In genomic region chr14:38808734-38809455, GRCh38 we compare ENCODE assay signal across 15 cellular contexts.
DNase-seq lines count a peak whose midpoint lies in the region; ATAC-seq, FAIRE-seq and TF ChIP-seq lines count a peak whose summit lies in the region.
"Had no signal": no experiment of that assay in that cellular context is flagged by ENCODE, and none has a peak within 500 bp of the region (broad histone marks: within the 10 kb centered on the region; RNA-seq: fewer than 3 reads in every experiment).

No MANE protein-coding gene starts in this region.

- peak overlapping the region; percentile 40 for H3K27ac Mint-ChIP-seq in Caco-2 (ENCODE audit: unreplicated experiment)
- H3K27ac Mint-ChIP-seq: activated naive CD8-positive, alpha-beta T cell treated with anti-CD3 and anti-CD28 coated beads, Interleukin-2, amount 50 U/mL, for 24 hours; CD14-positive monocyte had no signal

- no peaks in the 10 kb centered on the region for H3K4me1 Mint-ChIP-seq in Caco-2 (ENCODE audit: low read depth, unreplicated experiment)
- H3K4me1 Mint-ChIP-seq: activated naive CD8-positive, alpha-beta T cell treated with anti-CD3 and anti-CD28 coated beads, Interleukin-2, amount 50 U/mL, for 24 hours; CD14-positive monocyte had no signal

- no peaks in the 10 kb centered on the region for H3K36me3 Mint-ChIP-seq in Caco-2 (ENCODE audit: insufficient read depth, unreplicated experiment)
- H3K36me3 Mint-ChIP-seq: CD14-positive monocyte had no signal

- FAIRE-seq in kidney (lab: Jason Lieb, UNC), result no peak
- FAIRE-seq: GM12891 had no signal

- intact Hi-C loops in Caco-2 (cut with micrococcal nuclease; ENCODE audit: unreplicated experiment) (no loop called here), kidney (cut with DNase I) (no loop called here), left cardiac atrium (cut with DNase I) (no loop called here)

- no peaks in the 10 kb centered on the region for H3K27me3 ChIP-seq in Caco-2 (replicated peaks; ENCODE audit: control insufficient read depth, insufficient read depth, low read length)
- H3K27me3 ChIP-seq: gastroesophageal sphincter had no signal

- H3K9me3 ChIP-seq in Caco-2 (no peaks in the 10 kb centered on the region), kidney (ENCODE audit: control insufficient read depth in 1 of 2, low read length in 2 of 2) (no peaks in the 10 kb centered on the region)
- H3K9me3 ChIP-seq: gastroesophageal sphincter had no signal

- DNase-seq in Caco-2 (peak; percentile 24 to 35), OCI-M1 (lab: John Stamatoyannopoulos, UW) (peak; percentile 21), kidney (peak; percentile 49), left cardiac atrium (no peak)
- DNase-seq: activated CD4-positive, alpha-beta T cell treated with anti-CD3 and anti-CD28 coated beads, Interleukin-2, amount 50 U/mL, for 1 hour; activated naive CD8-positive, alpha-beta T cell treated with anti-CD3 and anti-CD28 coated beads, Interleukin-2, amount 50 U/mL, for 24 hours; left ventricle myocardium inferior; NCI-H1092 had no signal

- no peak overlapping the region for H3K27ac ChIP-seq in kidney (ENCODE audit: low read depth in 2 of 2, low read length in 2 of 2)
- H3K27ac ChIP-seq: gastroesophageal sphincter, left ventricle myocardium inferior had no signal

- H3K36me3 ChIP-seq in Caco-2 (ENCODE audit: control insufficient read depth, insufficient read depth, low read length) (no peaks in the 10 kb centered on the region), kidney (ENCODE audit: control insufficient read depth in 1 of 2, insufficient read depth in 2 of 2, low read length in 2 of 2) (no peaks in the 10 kb centered on the region)
- H3K36me3 ChIP-seq: gastroesophageal sphincter, left ventricle myocardium inferior had no signal

- no peaks in the 10 kb centered on the region for H3K4me1 ChIP-seq in Caco-2
- H3K4me1 ChIP-seq in kidney (ENCODE audit: control insufficient read depth in 1 of 2, insufficient read depth in 1 of 2, low read depth in 1 of 2, low read length in 2 of 2), result no peaks in the 10 kb centered on the region
- H3K4me1 ChIP-seq: gastroesophageal sphincter, left ventricle myocardium inferior had no signal

- H3K4me3 Mint-ChIP-seq in Caco-2 (ENCODE audit: unreplicated experiment), result no peak overlapping the region
- H3K4me3 Mint-ChIP-seq: activated naive CD8-positive, alpha-beta T cell treated with anti-CD3 and anti-CD28 coated beads, Interleukin-2, amount 50 U/mL, for 24 hours; CD14-positive monocyte had no signal

- TF ChIP-seq CTCF in Caco-2 (IDR thresholded peaks at IDR 0.05; ENCODE audit: insufficient read depth in 1 of 2, low read depth in 1 of 2, low read length in 1 of 2, severe bottlenecking in 1 of 2, unreplicated experiment in 1 of 2), result no peak
- peak; percentile 50 for TF ChIP-seq CTCF in GM12872 (IDR thresholded peaks at IDR 0.05; ENCODE audit: insufficient read depth, low read depth, low read length)
- no peak for TF ChIP-seq CTCF in kidney (IDR thresholded peaks at IDR 0.05; ENCODE audit: borderline replicate concordance, extremely low read depth, insufficient read depth)

- H3K27me3 Mint-ChIP-seq in Caco-2 (ENCODE audit: insufficient read depth, unreplicated experiment), result peaks cover 6% of the 10 kb centered on the region
- H3K27me3 Mint-ChIP-seq: activated naive CD8-positive, alpha-beta T cell treated with anti-CD3 and anti-CD28 coated beads, Interleukin-2, amount 50 U/mL, for 24 hours had no signal

- ATAC-seq in left cardiac atrium, result no peak
- no peak for ATAC-seq in GM21390 (IDR thresholded peaks at IDR 0.05; ENCODE audit: unreplicated experiment)
- no peak for ATAC-seq in HG03039 (IDR thresholded peaks at IDR 0.05; ENCODE audit: unreplicated experiment)
- no peak for ATAC-seq in GM18868 (IDR thresholded peaks at IDR 0.05; ENCODE audit: unreplicated experiment)
- ATAC-seq: activated naive CD8-positive, alpha-beta T cell treated with anti-CD3 and anti-CD28 coated beads, Interleukin-2, amount 50 U/mL, for 24 hours; gastroesophageal sphincter had no signal

- H3K4me3 ChIP-seq in Caco-2 (ENCODE audit: low read depth, low read length) (no peak overlapping the region), kidney (ENCODE audit: low read length in 2 of 2) (no peak overlapping the region)
- H3K4me3 ChIP-seq: gastroesophageal sphincter, left ventricle myocardium inferior had no signal

- CTCF ChIA-PET in Caco-2 (lab: Charles Lee), result interaction anchor here (1.7 kb wide), 1 partner anchor 58 kb away, joined by 3 read pairs; no protein-coding TSS in a partner anchor

- no TSS peak for BruUV-seq in Caco-2 (replicated peaks; lab: Mats Ljungman, UMichigan)

- no peaks in the 10 kb centered on the region for H3K9me3 Mint-ChIP-seq in Caco-2 (ENCODE audit: unreplicated experiment)

- no peak overlapping the region for H3K9ac ChIP-seq in kidney (ENCODE audit: low read length in 2 of 2)

- POLR2A ChIA-PET in Caco-2 (lab: Charles Lee), result no interaction called here
